Comparison of ENCODE assay signal across 1 cellular context in the genomic region with DNA sequence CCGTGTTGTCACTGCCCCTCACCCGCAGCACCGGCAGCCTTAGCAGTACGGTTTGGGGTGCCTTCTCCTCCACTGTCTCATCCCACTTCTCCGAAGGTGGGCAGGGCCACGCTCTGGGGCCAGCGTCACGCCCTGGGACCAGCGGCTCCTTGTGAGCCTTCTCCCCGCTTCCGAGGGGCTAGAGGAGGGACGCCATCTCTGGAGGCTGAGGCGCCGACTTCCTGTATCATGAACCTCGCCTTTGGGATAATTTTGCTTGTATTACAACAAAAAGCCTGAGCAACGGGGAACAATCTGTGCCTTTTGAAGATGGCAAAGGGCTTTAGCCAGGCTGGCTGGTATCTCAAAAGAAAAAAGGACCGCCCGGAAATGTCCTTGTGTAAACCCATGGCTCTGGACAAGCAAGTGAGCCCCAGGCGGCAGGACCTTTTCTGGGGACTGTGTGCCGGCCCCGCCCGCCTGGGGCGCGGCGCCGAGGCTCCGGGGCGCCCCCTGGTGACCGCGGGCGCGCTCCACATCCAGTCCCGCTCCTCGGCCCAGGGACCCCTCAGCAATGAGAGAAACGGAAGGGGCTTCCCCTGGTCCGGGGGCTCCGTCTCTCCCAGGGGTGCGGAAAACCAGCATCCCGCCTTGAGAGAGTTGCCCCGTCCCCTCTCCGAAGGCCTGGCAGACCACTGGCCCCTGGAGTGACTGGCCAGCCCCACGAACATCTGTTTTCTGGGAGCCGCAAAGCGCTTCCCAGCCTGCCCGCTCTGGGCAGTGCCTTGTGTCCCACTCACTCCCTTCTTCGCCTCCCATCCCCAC.
A peak's percentile ranks its signal among the peaks of the same experiment; 100 is the strongest.
TF ChIP-seq lines count a peak whose summit lies in the region.

No MANE protein-coding gene starts in this region.

TF ChIP-seq in HepG2, 621 proteins besides CTCF, POLR2A, EP300 and RAD21 (continued from another document and continues in another):
- TF ChIP-seq ZNF850 (CRISPR knock-in tag; conservative IDR thresholded peaks at IDR 0.05) (no peak), PRPF4 (IDR thresholded peaks at IDR 0.05; ENCODE audit: low read depth, low read length, poor library complexity, severe bottlenecking) (no peak), ZXDC (CRISPR knock-in tag; IDR thresholded peaks at IDR 0.05) (no peak), REXO4 (CRISPR knock-in tag; IDR thresholded peaks at IDR 0.05; ENCODE audit: borderline replicate concordance) (no peak), HOXA3 (CRISPR knock-in tag; IDR thresholded peaks at IDR 0.05) (peak; percentile 44), ZNF746 (CRISPR knock-in tag; IDR thresholded peaks at IDR 0.05) (no peak), DNMT1 (CRISPR knock-in tag; IDR thresholded peaks at IDR 0.05) (no peak), MIXL1 (CRISPR knock-in tag; IDR thresholded peaks at IDR 0.05) (no peak), HES4 (CRISPR knock-in tag; IDR thresholded peaks at IDR 0.05; ENCODE audit: borderline replicate concordance) (no peak), TCF12 (IDR thresholded peaks at IDR 0.05) (no peak), TCF12 (CRISPR knock-in tag; IDR thresholded peaks at IDR 0.05) (0 out of 2 replicates have a peak, but pooled peaks have one; percentile 53), ZKSCAN8 (CRISPR knock-in tag; IDR thresholded peaks at IDR 0.05; ENCODE audit: borderline replicate concordance) (peak; percentile 21; the same call in 1 of the 2 replicates), LBX2 (CRISPR knock-in tag; IDR thresholded peaks at IDR 0.05; ENCODE audit: borderline replicate concordance) (no peak), ATF7 (IDR thresholded peaks at IDR 0.05) (no peak), ATF7 (CRISPR knock-in tag; IDR thresholded peaks at IDR 0.05) (no peak), NCOA1 (CRISPR knock-in tag; IDR thresholded peaks at IDR 0.05) (no peak), EED (CRISPR knock-in tag; IDR thresholded peaks at IDR 0.05) (peak; percentile 91), KMT2A (CRISPR knock-in tag; IDR thresholded peaks at IDR 0.05) (no peak), ZNF687 (CRISPR knock-in tag; IDR thresholded peaks at IDR 0.05) (peak; percentile 79), GPBP1L1 (CRISPR knock-in tag; IDR thresholded peaks at IDR 0.05) (no peak), CC2D1A (CRISPR knock-in tag; IDR thresholded peaks at IDR 0.05) (no peak), ZNF101 (CRISPR knock-in tag; IDR thresholded peaks at IDR 0.05; ENCODE audit: borderline replicate concordance, low read depth) (no peak), CREBL2 (CRISPR knock-in tag; IDR thresholded peaks at IDR 0.05; ENCODE audit: borderline replicate concordance) (no peak), ONECUT2 (CRISPR knock-in tag; IDR thresholded peaks at IDR 0.05) (no peak), ZEB1 (IDR thresholded peaks at IDR 0.05; ENCODE audit: insufficient replicate concordance, low read depth) (no peak), JUNB (CRISPR knock-in tag; IDR thresholded peaks at IDR 0.05; ENCODE audit: borderline replicate concordance) (no peak), JUN (CRISPR knock-in tag; IDR thresholded peaks at IDR 0.05) (no peak), ZNF674 (CRISPR knock-in tag; IDR thresholded peaks at IDR 0.05; ENCODE audit: low read depth) (no peak), SAP130 (CRISPR knock-in tag; IDR thresholded peaks at IDR 0.05; ENCODE audit: low read depth) (peak; percentile 28; the same call in 1 of the 2 replicates), RARA (CRISPR knock-in tag; IDR thresholded peaks at IDR 0.05) (peak; percentile 19; the same call in 1 of the 2 replicates), ZMYM3 (CRISPR knock-in tag; IDR thresholded peaks at IDR 0.05) (no peak), MXI1 (IDR thresholded peaks at IDR 0.05; ENCODE audit: borderline replicate concordance, low read depth, low read length) (peak; percentile 44; the same call in 1 of the 3 replicates), ZFYVE20 (CRISPR knock-in tag; IDR thresholded peaks at IDR 0.05; ENCODE audit: borderline replicate concordance, low read depth) (no peak), GTF3A (CRISPR knock-in tag; conservative IDR thresholded peaks at IDR 0.05) (no peak), BORCS8-MEF2B (CRISPR knock-in tag; IDR thresholded peaks at IDR 0.05) (peak; percentile 58; the same call in 1 of the 2 replicates), ZSCAN12 (CRISPR knock-in tag; IDR thresholded peaks at IDR 0.05) (no peak), HOXA5 (CRISPR knock-in tag; IDR thresholded peaks at IDR 0.05) (no peak), NBN (conservative IDR thresholded peaks at IDR 0.05) (no peak), CEBPG (CRISPR knock-in tag; IDR thresholded peaks at IDR 0.05) (no peak), MXD1 (CRISPR knock-in tag; IDR thresholded peaks at IDR 0.05) (no peak), RXRA (CRISPR knock-in tag; IDR thresholded peaks at IDR 0.05) (no peak; the same call in none of the 2 replicates)
- TF ChIP-seq, protein P1, sequence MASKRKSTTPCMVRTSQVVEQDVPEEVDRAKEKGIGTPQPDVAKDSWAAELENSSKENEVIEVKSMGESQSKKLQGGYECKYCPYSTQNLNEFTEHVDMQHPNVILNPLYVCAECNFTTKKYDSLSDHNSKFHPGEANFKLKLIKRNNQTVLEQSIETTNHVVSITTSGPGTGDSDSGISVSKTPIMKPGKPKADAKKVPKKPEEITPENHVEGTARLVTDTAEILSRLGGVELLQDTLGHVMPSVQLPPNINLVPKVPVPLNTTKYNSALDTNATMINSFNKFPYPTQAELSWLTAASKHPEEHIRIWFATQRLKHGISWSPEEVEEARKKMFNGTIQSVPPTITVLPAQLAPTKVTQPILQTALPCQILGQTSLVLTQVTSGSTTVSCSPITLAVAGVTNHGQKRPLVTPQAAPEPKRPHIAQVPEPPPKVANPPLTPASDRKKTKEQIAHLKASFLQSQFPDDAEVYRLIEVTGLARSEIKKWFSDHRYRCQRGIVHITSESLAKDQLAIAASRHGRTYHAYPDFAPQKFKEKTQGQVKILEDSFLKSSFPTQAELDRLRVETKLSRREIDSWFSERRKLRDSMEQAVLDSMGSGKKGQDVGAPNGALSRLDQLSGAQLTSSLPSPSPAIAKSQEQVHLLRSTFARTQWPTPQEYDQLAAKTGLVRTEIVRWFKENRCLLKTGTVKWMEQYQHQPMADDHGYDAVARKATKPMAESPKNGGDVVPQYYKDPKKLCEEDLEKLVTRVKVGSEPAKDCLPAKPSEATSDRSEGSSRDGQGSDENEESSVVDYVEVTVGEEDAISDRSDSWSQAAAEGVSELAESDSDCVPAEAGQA (IDR thresholded peaks at IDR 0.05; ENCODE audit: low read depth), result no peak
- TF ChIP-seq, protein P1 (CRISPR knock-in tag; IDR thresholded peaks at IDR 0.05; ENCODE audit: borderline replicate concordance), result no peak
- TF ChIP-seq, protein P2, sequence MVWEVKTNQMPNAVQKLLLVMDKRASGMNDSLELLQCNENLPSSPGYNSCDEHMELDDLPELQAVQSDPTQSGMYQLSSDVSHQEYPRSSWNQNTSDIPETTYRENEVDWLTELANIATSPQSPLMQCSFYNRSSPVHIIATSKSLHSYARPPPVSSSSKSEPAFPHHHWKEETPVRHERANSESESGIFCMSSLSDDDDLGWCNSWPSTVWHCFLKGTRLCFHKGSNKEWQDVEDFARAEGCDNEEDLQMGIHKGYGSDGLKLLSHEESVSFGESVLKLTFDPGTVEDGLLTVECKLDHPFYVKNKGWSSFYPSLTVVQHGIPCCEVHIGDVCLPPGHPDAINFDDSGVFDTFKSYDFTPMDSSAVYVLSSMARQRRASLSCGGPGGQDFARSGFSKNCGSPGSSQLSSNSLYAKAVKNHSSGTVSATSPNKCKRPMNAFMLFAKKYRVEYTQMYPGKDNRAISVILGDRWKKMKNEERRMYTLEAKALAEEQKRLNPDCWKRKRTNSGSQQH (CRISPR knock-in tag; IDR thresholded peaks at IDR 0.05; ENCODE audit: low read depth), result no peak
- TF ChIP-seq, protein P3, sequence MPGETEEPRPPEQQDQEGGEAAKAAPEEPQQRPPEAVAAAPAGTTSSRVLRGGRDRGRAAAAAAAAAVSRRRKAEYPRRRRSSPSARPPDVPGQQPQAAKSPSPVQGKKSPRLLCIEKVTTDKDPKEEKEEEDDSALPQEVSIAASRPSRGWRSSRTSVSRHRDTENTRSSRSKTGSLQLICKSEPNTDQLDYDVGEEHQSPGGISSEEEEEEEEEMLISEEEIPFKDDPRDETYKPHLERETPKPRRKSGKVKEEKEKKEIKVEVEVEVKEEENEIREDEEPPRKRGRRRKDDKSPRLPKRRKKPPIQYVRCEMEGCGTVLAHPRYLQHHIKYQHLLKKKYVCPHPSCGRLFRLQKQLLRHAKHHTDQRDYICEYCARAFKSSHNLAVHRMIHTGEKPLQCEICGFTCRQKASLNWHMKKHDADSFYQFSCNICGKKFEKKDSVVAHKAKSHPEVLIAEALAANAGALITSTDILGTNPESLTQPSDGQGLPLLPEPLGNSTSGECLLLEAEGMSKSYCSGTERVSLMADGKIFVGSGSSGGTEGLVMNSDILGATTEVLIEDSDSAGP (CRISPR knock-in tag; IDR thresholded peaks at IDR 0.05; ENCODE audit: borderline replicate concordance), result peak; percentile 71; the same call in 1 of the 2 replicates
